In the genomic region with DNA sequence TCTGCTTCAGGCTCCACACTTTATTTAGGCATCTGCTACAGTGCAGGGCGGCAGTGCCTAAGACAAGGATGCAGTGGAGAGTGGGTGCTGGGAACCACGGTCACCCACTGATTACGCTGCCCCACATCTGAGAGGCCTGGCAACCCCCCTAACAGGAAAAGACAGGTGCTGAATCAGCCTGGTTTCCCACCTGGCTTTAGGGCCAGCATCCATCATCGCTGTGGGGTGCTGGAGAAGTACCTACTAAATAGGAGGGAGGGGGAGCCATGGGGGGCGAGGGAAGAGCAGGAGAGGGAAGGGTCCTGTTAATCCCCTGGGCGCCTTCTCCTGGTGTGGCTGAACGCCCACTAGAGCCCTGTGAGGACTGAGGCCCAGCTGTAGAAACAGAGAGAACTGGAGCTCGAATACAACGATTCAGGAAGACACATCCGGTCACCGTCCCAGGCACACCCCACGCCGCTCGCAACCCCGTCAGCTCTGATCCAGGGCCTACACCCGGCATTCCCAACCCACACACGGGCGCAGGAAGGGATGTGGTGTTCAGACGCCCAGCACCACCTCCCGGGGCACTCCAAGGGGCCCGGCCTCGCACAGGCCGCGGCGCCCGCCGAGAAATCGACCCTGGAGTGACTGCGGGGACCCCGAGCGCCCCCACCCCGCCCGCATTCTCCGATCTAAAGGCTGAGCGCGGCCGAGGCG, we compare ENCODE assay signal across 8 cellular contexts. TPM values are rescaled to one million over a fixed set of nuclear protein-coding genes. Genes with fewer than 3 reads are reported as not detected.
DNase-seq lines count a peak whose midpoint lies in the region; ATAC-seq and TF ChIP-seq lines count a peak whose summit lies in the region.

No MANE protein-coding gene starts in this region.

- H3K4me3 ChIP-seq in RWPE2 (ENCODE audit: severe bottlenecking): peak overlapping the region; percentile 98
- H3K4me3 ChIP-seq in astrocyte of the spinal cord (ENCODE audit: low read depth, low read length): peak overlapping the region; percentile 61
- peak overlapping the region; percentile 73 for H3K4me3 ChIP-seq in iPS-20b (ENCODE audit: low read length)
- peak overlapping the region; percentile 53 to 85 (median 58) for H3K4me3 ChIP-seq in skin epidermis

- DNase-seq in CD4-positive, alpha-beta T cell: peak in 7 of 10 experiments; percentile 7 to 45 (median 15)
- DNase-seq in RWPE2 (ENCODE audit: low spot score): no peak
- peak; percentile 67 for DNase-seq in astrocyte of the spinal cord (ENCODE audit: low read depth, low spot score)
- DNase-seq in DMS79 (lab: John Stamatoyannopoulos, UW): no peak

- peaks cover 41% of the 10 kb centered on the region for H3K36me3 Mint-ChIP-seq in CD4-positive, alpha-beta T cell (ENCODE audit: low read depth)

- peaks cover 54% of the 10 kb centered on the region for H3K4me1 Mint-ChIP-seq in CD4-positive, alpha-beta T cell (ENCODE audit: low read depth)

- ATAC-seq in CD4-positive, alpha-beta T cell (ENCODE audit: poor library complexity): peak; percentile 11
- ATAC-seq in GM19395 (IDR thresholded peaks at IDR 0.05; ENCODE audit: unreplicated experiment) (peak; percentile 29), HG03442 (IDR thresholded peaks at IDR 0.05; ENCODE audit: unreplicated experiment) (peak; percentile 23), RWPE2 (ENCODE audit: low read depth) (peak; percentile 80)

- H3K27me3 Mint-ChIP-seq in CD4-positive, alpha-beta T cell: no peaks in the 10 kb centered on the region

- H3K27ac Mint-ChIP-seq in CD4-positive, alpha-beta T cell: peak overlapping the region; percentile 89

- no peaks in the 10 kb centered on the region for H3K27me3 ChIP-seq in CD4-positive, alpha-beta T cell (ENCODE audit: control insufficient read depth, insufficient read depth, low read length)
- H3K27me3 ChIP-seq in RWPE2 (ENCODE audit: insufficient read depth, poor library complexity, severe bottlenecking) (no peaks in the 10 kb centered on the region), iPS-20b (ENCODE audit: insufficient read depth, low read length) (peaks cover 14% of the 10 kb centered on the region; the same call in 1 of the 2 replicates)

- intact Hi-C loops in CD4-positive, alpha-beta T cell (cut with DNase I, micrococcal nuclease): loop anchor here (5.0 to 10.0 kb wide), 7 partner anchors 481 to 1908 kb away; a partner anchor contains a TSS

- no peak for TF ChIP-seq CTCF in CD4-positive, alpha-beta T cell (IDR thresholded peaks at IDR 0.05)
- no peak for TF ChIP-seq CTCF in RWPE2 (IDR thresholded peaks at IDR 0.05; ENCODE audit: poor library complexity, severe bottlenecking)
- no peak for TF ChIP-seq CTCF in astrocyte of the spinal cord (IDR thresholded peaks at IDR 0.05; ENCODE audit: low read depth, low read length)

- H3K4me1 ChIP-seq in RWPE2 (ENCODE audit: insufficient read depth, poor library complexity, severe bottlenecking) (peaks cover 6% of the 10 kb centered on the region), iPS-20b (ENCODE audit: insufficient read depth, low read length) (peaks cover 8% of the 10 kb centered on the region; the same call in 1 of the 2 replicates)

- peak overlapping the region; percentile 44 for H3K27ac ChIP-seq in CD4-positive, alpha-beta T cell (ENCODE audit: low read depth, low read length)
- H3K27ac ChIP-seq in RWPE2 (ENCODE audit: poor library complexity, severe bottlenecking): peak overlapping the region; percentile 74
- peak overlapping the region; percentile 55 for H3K27ac ChIP-seq in iPS-20b (ENCODE audit: low read length)
- peak overlapping the region; percentile 89 to 98 (median 96) for H3K27ac ChIP-seq in skin epidermis

- no peaks in the 10 kb centered on the region for H3K9me3 Mint-ChIP-seq in CD4-positive, alpha-beta T cell

- in situ Hi-C loops in astrocyte of the spinal cord (cut with HindIII; ENCODE audit: low sequenced_read_pairs): no loop called here

- CTCF ChIA-PET in CD4-positive, alpha-beta T cell (lab: Charles Lee): interaction anchor here (1.0 kb wide), 1 partner anchor 9 kb away, joined by 3 read pairs; no protein-coding TSS in a partner anchor

- POLR2A ChIA-PET in CD4-positive, alpha-beta T cell (lab: Charles Lee): interaction anchor here (0.5 to 1.1 kb wide), 3 partner anchors 8 to 589 kb away, joined by 3 to 5 read pairs (median 4); a partner anchor contains a TSS

- peak overlapping the region; percentile 78; the same call in 1 of the 2 replicates for H3K9ac ChIP-seq in iPS-20b (ENCODE audit: low read depth, low read length)

- no peaks in the 10 kb centered on the region for H3K9me3 ChIP-seq in CD4-positive, alpha-beta T cell (ENCODE audit: control insufficient read depth, low read length)
- H3K9me3 ChIP-seq in RWPE2 (ENCODE audit: severe bottlenecking) (no peaks in the 10 kb centered on the region), iPS-20b (ENCODE audit: insufficient read depth, low read depth, low read length) (no peaks in the 10 kb centered on the region)

- peak overlapping the region; percentile 93 for H3K4me3 Mint-ChIP-seq in CD4-positive, alpha-beta T cell

- peaks cover 40% of the 10 kb centered on the region for H3K36me3 ChIP-seq in RWPE2 (ENCODE audit: low read depth)
- H3K36me3 ChIP-seq in iPS-20b (ENCODE audit: insufficient read depth, low read depth, low read length): peaks cover 38% of the 10 kb centered on the region

RNA-seq across cellular contexts. Expression of a gene that starts 0.6 kb away (rescaled TPM):
- total RNA-seq in CD4-positive, alpha-beta T cell: 10 to 100 TPM; 49.4 to 54.3 TPM

Comparison
In these comparisons a context has a peak if more than half of its experiments do, and no peak if none do; other contexts are left out.
1. ATAC-seq: peak in every context shown above with its lines; median percentile 80 in RWPE2; 29 in GM19395; 23 in HG03442; 11 in CD4-positive, alpha-beta T cell.
2. DNase-seq: peak in CD4-positive, alpha-beta T cell (7 of 10) and astrocyte of the spinal cord (single experiment); none in RWPE2 (single experiment) and DMS79 (single experiment).
3. H3K27ac ChIP-seq: peak in every context shown above with its lines; median percentile 96 in skin epidermis; 74 in RWPE2; 55 in iPS-20b; 44 in CD4-positive, alpha-beta T cell.
4. Peak in every context shown above with its lines, with median percentiles within 50 percentile points of each other: H3K4me3 ChIP-seq.